Comparison of ENCODE assay signal across 8 cellular contexts in genomic region chrX:50812995-50813842, GRCh38. TPM values are rescaled to one million over a fixed set of nuclear protein-coding genes. Genes with fewer than 3 reads are reported as not detected.
DNase-seq lines count a peak whose midpoint lies in the region; ATAC-seq and TF ChIP-seq lines count a peak whose summit lies in the region.

No MANE protein-coding gene starts in this region.

- H4K12ac ChIP-seq in trophoblast cell (ENCODE audit: low read depth, low read length) = peak overlapping the region; percentile 66

- H3K27me3 ChIP-seq in RWPE2 (ENCODE audit: insufficient read depth, poor library complexity, severe bottlenecking) (no peaks in the 10 kb centered on the region), trophoblast cell (ENCODE audit: insufficient read depth, low read length) (no peaks in the 10 kb centered on the region)

- no peak overlapping the region for H2AK5ac ChIP-seq in trophoblast cell (ENCODE audit: low read length)

- peak overlapping the region; percentile 86 for H3K4me3 Mint-ChIP-seq in glutamatergic neuron (ENCODE audit: unreplicated experiment)

- DNase-seq in DMS53 (lab: John Stamatoyannopoulos, UW) (peak; percentile 60), RWPE2 (ENCODE audit: low spot score) (peak; percentile 34), glutamatergic neuron (peak; percentile 28), trophoblast cell (peak in 1 of 2 donors; percentile 29), SW 1271 (lab: John Stamatoyannopoulos, UW) (no peak)
- DNase-seq in activated CD4-positive, CD25-positive, alpha-beta regulatory T cell treated with anti-CD3 and anti-CD28 coated beads, Interleukin-2, amount 50 U/mL, for 72 hours = no peak

- no peaks in the 10 kb centered on the region for H3K9me3 Mint-ChIP-seq in glutamatergic neuron (ENCODE audit: unreplicated experiment)

- no peaks in the 10 kb centered on the region for H3K36me3 Mint-ChIP-seq in glutamatergic neuron (ENCODE audit: unreplicated experiment)

- H3K4ac ChIP-seq in trophoblast cell (ENCODE audit: low read depth, low read length) = no peak overlapping the region

- H3K27ac ChIP-seq in RWPE2 (ENCODE audit: poor library complexity, severe bottlenecking) (no peak overlapping the region), trophoblast cell (ENCODE audit: low read depth, low read length) (peak overlapping the region; percentile 29)

- H3K79me1 ChIP-seq in trophoblast cell (ENCODE audit: low read length) = peaks cover 13% of the 10 kb centered on the region

- peak overlapping the region; percentile 45 for H2BK12ac ChIP-seq in trophoblast cell (ENCODE audit: low read length)

- ATAC-seq in RWPE2 (ENCODE audit: low read depth) (peak; percentile 62), HG03196 (IDR thresholded peaks at IDR 0.05; ENCODE audit: unreplicated experiment) (no peak), GM21723 (IDR thresholded peaks at IDR 0.05; ENCODE audit: unreplicated experiment) (no peak)

- H4K91ac ChIP-seq in trophoblast cell (ENCODE audit: low read depth, low read length) = peak overlapping the region; percentile 55

- no peak for TF ChIP-seq CTCF in RWPE2 (IDR thresholded peaks at IDR 0.05; ENCODE audit: poor library complexity, severe bottlenecking)
- TF ChIP-seq CTCF in glutamatergic neuron (IDR thresholded peaks at IDR 0.05; ENCODE audit: partially characterized antibody, unreplicated experiment) = no peak

- no peaks in the 10 kb centered on the region for H3K9me3 ChIP-seq in RWPE2 (ENCODE audit: severe bottlenecking)
- no peaks in the 10 kb centered on the region for H3K9me3 ChIP-seq in trophoblast cell (ENCODE audit: insufficient read depth, low read depth, low read length)

- H3K27ac Mint-ChIP-seq in glutamatergic neuron (ENCODE audit: unreplicated experiment) = no peak overlapping the region

- H3K4me3 ChIP-seq in RWPE2 (ENCODE audit: severe bottlenecking) (peak overlapping the region; percentile 35), trophoblast cell (ENCODE audit: low read depth, low read length) (peak overlapping the region; percentile 81)

- no peaks in the 10 kb centered on the region for H3K4me1 Mint-ChIP-seq in glutamatergic neuron (ENCODE audit: low read depth, unreplicated experiment)

- H3K4me1 ChIP-seq in RWPE2 (ENCODE audit: insufficient read depth, poor library complexity, severe bottlenecking) = no peaks in the 10 kb centered on the region
- H3K4me1 ChIP-seq in trophoblast cell (ENCODE audit: control insufficient read depth in 1 of 2, insufficient read depth in 2 of 2, low read length in 2 of 2) = peaks cover 7 to 10% of the 10 kb centered on the region in 2 experiments

- peaks cover 2% of the 10 kb centered on the region for H3K79me2 ChIP-seq in trophoblast cell (ENCODE audit: control insufficient read depth, insufficient read depth, low read length, poor library complexity)

- peak overlapping the region; percentile 39 for H3K14ac ChIP-seq in trophoblast cell (ENCODE audit: low read length)

- H3K23ac ChIP-seq in trophoblast cell (ENCODE audit: low read length) = no peak overlapping the region

- no peaks in the 10 kb centered on the region for H3K36me3 ChIP-seq in RWPE2 (ENCODE audit: low read depth)
- H3K36me3 ChIP-seq in trophoblast cell (ENCODE audit: control insufficient read depth in 1 of 2, insufficient read depth in 2 of 2, low read length in 2 of 2) = no peaks in the 10 kb centered on the region

- H2BK120ac ChIP-seq in trophoblast cell (ENCODE audit: insufficient read depth, low read length, poor library complexity) = peak overlapping the region; percentile 25

- H4K8ac ChIP-seq in trophoblast cell (ENCODE audit: low read depth, low read length) = no peak overlapping the region

- H2BK5ac ChIP-seq in trophoblast cell (ENCODE audit: low read depth, low read length, poor library complexity) = no peak overlapping the region

- peaks cover 2% of the 10 kb centered on the region for H3K27me3 Mint-ChIP-seq in glutamatergic neuron (ENCODE audit: unreplicated experiment)

- WGBS in trophoblast cell (ENCODE audit: extremely low coverage, insufficient coverage, insufficient read length) = no CpG with 5 or more reads among the region's 59 CpGs

- peak overlapping the region; percentile 94 for H3K4me2 ChIP-seq in trophoblast cell (ENCODE audit: low read length)

- peak overlapping the region; percentile 67 for H3K18ac ChIP-seq in trophoblast cell (ENCODE audit: low read length)

- H3K9ac ChIP-seq in trophoblast cell (ENCODE audit: low read length) = peak overlapping the region; percentile 82

- peak overlapping the region; percentile 69 for H2AFZ ChIP-seq in trophoblast cell (ENCODE audit: insufficient read depth, low read length, poor library complexity)

RNA-seq across cellular contexts. Expression of gene SHROOM4, which starts 0.8 kb away (rescaled TPM):
- 0.96 TPM for total RNA-seq in glutamatergic neuron (ENCODE audit: unreplicated experiment)
- polyA plus RNA-seq in trophoblast cell (2013) = 3.4 and 3.7 TPM in 2 replicates

Comparison
In these comparisons a context has a peak if more than half of its experiments do, and no peak if none do; other contexts are left out.
1. DNase-seq: peak in DMS53 (single experiment), RWPE2 (single experiment) and glutamatergic neuron (single experiment); none in activated CD4-positive, CD25-positive, alpha-beta regulatory T cell treated with anti-CD3 and anti-CD28 coated beads, Interleukin-2, amount 50 U/mL, for 72 hours (single experiment) and SW 1271 (0 of 2).